Comparison of ENCODE assay signal across 11 cellular contexts in genomic region chr11:33262016-33262638, GRCh38. TPM values are rescaled to one million over a fixed set of nuclear protein-coding genes. Genes with fewer than 3 reads are reported as not detected.
DNase-seq lines count a peak whose midpoint lies in the region; ATAC-seq, FAIRE-seq and TF ChIP-seq lines count a peak whose summit lies in the region.
"Had no signal": no experiment of that assay in that cellular context is flagged by ENCODE, and none has a peak within 500 bp of the region (broad histone marks: within the 10 kb centered on the region; RNA-seq: fewer than 3 reads in every experiment).

No MANE protein-coding gene starts in this region.

- no peak for ATAC-seq in HG02884 (IDR thresholded peaks at IDR 0.05; ENCODE audit: unreplicated experiment)

- no peak for FAIRE-seq in astrocyte (lab: Jason Lieb, UNC)

- no peaks in the 10 kb centered on the region for H3K9me3 Mint-ChIP-seq in HFFc6
- no peaks in the 10 kb centered on the region for H3K9me3 Mint-ChIP-seq in astrocyte (ENCODE audit: unreplicated experiment)
- H3K9me3 Mint-ChIP-seq in activated naive CD4-positive, alpha-beta T cell treated with anti-CD3 and anti-CD28 coated beads, Interleukin-2, amount 10 ng/mL, durations not matched to agents 7 days and 5 days = no peaks in the 10 kb centered on the region

- H3K9me3 ChIP-seq in astrocyte (ENCODE audit: insufficient read depth, low read depth, low read length) = no peaks in the 10 kb centered on the region

- H3K4me2 ChIP-seq in astrocyte (ENCODE audit: low read length) = no peak overlapping the region

- TF ChIP-seq CTCF in AG10803 (conservative IDR thresholded peaks at IDR 0.05; ENCODE audit: low read length) (no peak), HFFc6 (IDR thresholded peaks at IDR 0.05) (no peak), astrocyte (IDR thresholded peaks at IDR 0.05; ENCODE audit: insufficient read depth, low read depth, low read length) (no peak)

- H3K27ac Mint-ChIP-seq in HFFc6 (peak overlapping the region; percentile 47), astrocyte (ENCODE audit: unreplicated experiment) (peak overlapping the region; percentile 34)
- no peak overlapping the region for H3K27ac Mint-ChIP-seq in activated naive CD4-positive, alpha-beta T cell treated with anti-CD3 and anti-CD28 coated beads, Interleukin-2, amount 10 ng/mL, durations not matched to agents 7 days and 5 days

- H3K4me3 Mint-ChIP-seq in HFFc6 (0 out of 2 replicates have a peak overlapping the region, but pooled peaks have one; percentile 21), astrocyte (ENCODE audit: unreplicated experiment) (no peak overlapping the region)
- no peak overlapping the region for H3K4me3 Mint-ChIP-seq in activated naive CD4-positive, alpha-beta T cell treated with anti-CD3 and anti-CD28 coated beads, Interleukin-2, amount 10 ng/mL, durations not matched to agents 7 days and 5 days

- no peak overlapping the region for H3K9ac ChIP-seq in astrocyte (ENCODE audit: low read length)

- no peak overlapping the region for H2AFZ ChIP-seq in astrocyte (ENCODE audit: low read depth, low read length)

- H3K4me1 Mint-ChIP-seq in HFFc6 (ENCODE audit: low read depth) (peaks cover 54% of the 10 kb centered on the region), astrocyte (ENCODE audit: low read depth, unreplicated experiment) (peaks cover 13% of the 10 kb centered on the region)
- H3K4me1 Mint-ChIP-seq in activated naive CD4-positive, alpha-beta T cell treated with anti-CD3 and anti-CD28 coated beads, Interleukin-2, amount 10 ng/mL, durations not matched to agents 7 days and 5 days = peaks cover 29% of the 10 kb centered on the region

- CTCF ChIA-PET in activated naive CD4-positive, alpha-beta T cell treated with anti-CD3 and anti-CD28 coated beads, Interleukin-2, amount 10 ng/mL, durations not matched to agents 7 days and 5 days (lab: Charles Lee) = interaction anchor here (0.6 kb wide), 1 partner anchor 166 kb away, joined by 3 read pairs; no protein-coding TSS in a partner anchor

- peaks cover 17% of the 10 kb centered on the region for H3K36me3 Mint-ChIP-seq in HFFc6 (ENCODE audit: low read depth)
- peaks cover 2% of the 10 kb centered on the region for H3K36me3 Mint-ChIP-seq in astrocyte (ENCODE audit: low read depth, unreplicated experiment)
- peaks cover 10% of the 10 kb centered on the region for H3K36me3 Mint-ChIP-seq in activated naive CD4-positive, alpha-beta T cell treated with anti-CD3 and anti-CD28 coated beads, Interleukin-2, amount 10 ng/mL, durations not matched to agents 7 days and 5 days

- no peak overlapping the region for H3K27ac ChIP-seq in astrocyte (ENCODE audit: low read depth, low read length)

- no peaks in the 10 kb centered on the region for H3K27me3 ChIP-seq in astrocyte (ENCODE audit: insufficient read depth, low read length)

- 0 out of 2 replicates have a peak, but pooled peaks cover 2% of the 10 kb centered on the region for H3K27me3 Mint-ChIP-seq in HFFc6 (ENCODE audit: insufficient read depth)
- no peaks in the 10 kb centered on the region for H3K27me3 Mint-ChIP-seq in astrocyte (ENCODE audit: low read depth, unreplicated experiment)
- H3K27me3 Mint-ChIP-seq in activated naive CD4-positive, alpha-beta T cell treated with anti-CD3 and anti-CD28 coated beads, Interleukin-2, amount 10 ng/mL, durations not matched to agents 7 days and 5 days = peaks cover 7% of the 10 kb centered on the region

- no peaks in the 10 kb centered on the region for H3K4me1 ChIP-seq in astrocyte (ENCODE audit: insufficient read depth, low read length)

- H3K4me3 ChIP-seq in AG10803 (ENCODE audit: low read length) = no peak overlapping the region
- no peak overlapping the region for H3K4me3 ChIP-seq in astrocyte (ENCODE audit: insufficient read depth, low read depth, low read length)

- peaks cover 85% of the 10 kb centered on the region for H4K20me1 ChIP-seq in astrocyte (ENCODE audit: insufficient read depth, low read length)

- DNase-seq in AG10803 (ENCODE audit: low read depth) = peak; percentile 41
- peak; percentile 24 for DNase-seq in HFFc6
- peak; percentile 51 for DNase-seq in astrocyte (ENCODE audit: low read depth)
- peak; percentile 20 for DNase-seq in medulla oblongata (ENCODE audit: extremely low spot score)
- no peak for DNase-seq in stimulated activated CD4-positive, alpha-beta T cell treated with anti-CD3 and anti-CD28 coated beads, Interleukin-1b, Interleukin-23, amount 100 ng/mL, for 48 hours
- no peak for DNase-seq in DMS53 (lab: John Stamatoyannopoulos, UW)
- no peak for DNase-seq in activated naive CD4-positive, alpha-beta T cell treated with anti-CD3 and anti-CD28 coated beads, Interleukin-2, amount 10 ng/mL, durations not matched to agents 7 days and 5 days
- DNase-seq: activated CD8-positive, alpha-beta memory T cell treated with anti-CD3 and anti-CD28 coated beads, Interleukin-2, amount 50 U/mL, for 4 hours; NCI-H510A; T-helper 2 cell had no signal

- no peaks in the 10 kb centered on the region for H3K36me3 ChIP-seq in astrocyte (ENCODE audit: insufficient read depth, low read length)

- H3K79me2 ChIP-seq in astrocyte (ENCODE audit: insufficient read depth, low read length) = peaks cover 99% of the 10 kb centered on the region

RNA-seq across cellular contexts. Expression of gene HIPK3, which starts 4.9 kb away (rescaled TPM):
- 10 to 100 TPM; 40.8 to 52.5 (median 47.3) TPM for total RNA-seq in HFFc6 (2021; fragmentation: NEBNext Ultra II Directional; extraction: Animal tissue kit (Norgen Biotek cat#: 25700))
- total RNA-seq in astrocyte = 73.2 and 78.5 TPM in 2 replicates

Comparison
In these comparisons a context has a peak if more than half of its experiments do, and no peak if none do; other contexts are left out.
1. DNase-seq: peak in AG10803 (single experiment), HFFc6 (single experiment), astrocyte (single experiment) and medulla oblongata (single experiment); none in stimulated activated CD4-positive, alpha-beta T cell treated with anti-CD3 and anti-CD28 coated beads, Interleukin-1b, Interleukin-23, amount 100 ng/mL, for 48 hours (single experiment), DMS53 (single experiment) and activated naive CD4-positive, alpha-beta T cell treated with anti-CD3 and anti-CD28 coated beads, Interleukin-2, amount 10 ng/mL, durations not matched to agents 7 days and 5 days (single experiment).